14 cellular contexts compared by ENCODE assay signal in the genomic region with DNA sequence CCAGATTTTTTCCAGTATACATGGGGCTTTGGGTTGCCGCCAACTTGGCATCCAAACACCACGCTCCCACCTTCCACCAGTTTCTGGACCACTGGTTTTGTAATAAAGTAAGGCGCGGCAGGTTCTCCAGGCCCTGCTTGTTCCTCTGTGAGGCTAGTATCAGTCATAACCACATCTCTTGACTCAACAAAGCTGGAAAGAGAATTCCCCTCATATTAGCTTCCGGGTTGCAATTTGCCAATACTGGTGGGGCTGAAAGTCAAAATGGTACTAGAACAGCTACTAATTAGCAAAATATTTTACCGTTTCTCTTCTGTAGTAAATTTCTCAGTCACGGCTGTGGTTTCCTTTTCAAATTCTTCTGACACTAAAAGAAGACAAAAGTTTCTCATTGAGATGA. TPM values are rescaled to one million over a fixed set of nuclear protein-coding genes. Genes with fewer than 3 reads are reported as not detected.
"Had no signal": no experiment of that assay in that cellular context is flagged by ENCODE, and none has a peak within 500 bp of the region (broad histone marks: within the 10 kb centered on the region; RNA-seq: fewer than 3 reads in every experiment).

No MANE protein-coding gene starts in this region.

- H3K9me3 ChIP-seq: ascending aorta, ovary, testis had no signal

- H3K27me3 ChIP-seq: ascending aorta, foreskin keratinocyte, ovary, testis had no signal

- H3K4me1 ChIP-seq: ascending aorta, foreskin keratinocyte, testis had no signal

- H3K36me3 ChIP-seq: ascending aorta, ovary had no signal

- H3K27ac ChIP-seq: ascending aorta, foreskin keratinocyte, ovary, skin epidermis, testis, VCaP had no signal

- ATAC-seq: activated T-cell treated with anti-CD3 and anti-CD28 coated beads, Interleukin-2, amount 50 U/mL, for 72 hours; foreskin keratinocyte; stimulated activated naive CD8-positive, alpha-beta T cell treated with anti-CD3 and anti-CD28 coated beads, Interleukin-15, amount 100 ng/mL, for 72 hours had no signal

- H3K4me3 ChIP-seq: ascending aorta, ovary, skin epidermis, testis had no signal

- DNase-seq: activated CD4-positive, alpha-beta memory T cell treated with anti-CD3 and anti-CD28 coated beads, Interleukin-2, amount 10 ng/mL, durations not matched to agents 7 days and 5 days; activated naive CD4-positive, alpha-beta T cell; activated T-cell treated with anti-CD3 and anti-CD28 coated beads, Interleukin-2, amount 50 U/mL, for 72 hours; foreskin keratinocyte; kidney; ovary; retina; stimulated activated CD4-positive, alpha-beta T cell treated with anti-CD3 and anti-CD28 coated beads, Interleukin-4, amount 100 ng/mL, for 4 hours; stimulated activated naive CD8-positive, alpha-beta T cell treated with anti-CD3 and anti-CD28 coated beads, Interleukin-15, amount 100 ng/mL, for 72 hours; T1000; testis had no signal

RNA-seq across cellular contexts. Expression of a gene that starts 25.0 kb away (rescaled TPM):
- total RNA-seq: foreskin keratinocyte had no signal
